ENCODE assay signal across 8 cellular contexts in the genomic region with DNA sequence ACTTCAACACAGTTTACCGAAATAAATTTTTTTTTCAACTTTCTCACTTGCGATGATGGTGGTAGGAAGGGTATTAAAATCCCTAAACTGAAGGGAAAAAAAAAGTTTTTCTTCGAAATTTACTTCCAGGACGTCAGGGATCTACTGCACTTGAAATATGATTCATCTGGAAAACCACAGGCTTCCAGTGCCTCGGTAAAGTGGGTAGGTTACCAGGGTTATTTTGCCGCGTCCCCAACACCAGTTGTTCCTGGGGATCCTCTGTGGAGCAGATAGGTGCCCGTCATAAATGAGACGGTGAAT. TPM values are rescaled to one million over a fixed set of nuclear protein-coding genes. Genes with fewer than 3 reads are reported as not detected.
DNase-seq lines count a peak whose midpoint lies in the region; ATAC-seq and TF ChIP-seq lines count a peak whose summit lies in the region.

No MANE protein-coding gene starts in this region.

- CTCF ChIA-PET in A673 (lab: Charles Lee), result no interaction called here

- intact Hi-C loops in A673 (cut with micrococcal nuclease; ENCODE audit: unreplicated experiment) (no loop called here), lower leg skin (cut with DNase I; ENCODE audit: low total_unique reads) (no loop called here)

- POLR2A ChIA-PET in A673 (lab: Charles Lee; ENCODE audit: low non-redundant PET), result no interaction called here

- no peaks in the 10 kb centered on the region for H3K4me1 ChIP-seq in A673 (ENCODE audit: insufficient read depth, low read length, poor library complexity, severe bottlenecking)
- peaks cover 12 to 22% (median 14%) of the 10 kb centered on the region in 4 donors for H3K4me1 ChIP-seq in upper lobe of left lung

- DNase-seq in A673 (ENCODE audit: low spot score), result no peak
- DNase-seq in HS-5 (ENCODE audit: low read depth), result peak; percentile 35
- no peak for DNase-seq in astrocyte of the cerebellum (ENCODE audit: low read depth)
- no peak for DNase-seq in lower leg skin (ENCODE audit: low spot score in 2 of 2)
- DNase-seq in upper lobe of left lung, result no peak
- DNase-seq in NCI-H2029 (lab: John Stamatoyannopoulos, UW), result no peak

- peak overlapping the region; percentile 73 for H3K4me3 ChIP-seq in A673 (ENCODE audit: low read depth, low read length, poor library complexity, severe bottlenecking)
- H3K4me3 ChIP-seq in astrocyte of the cerebellum (ENCODE audit: low read depth, low read length), result peak overlapping the region; percentile 82
- H3K4me3 ChIP-seq in lower leg skin (ENCODE audit: low read depth, poor library complexity, severe bottlenecking), result peak overlapping the region; percentile 79
- peak overlapping the region; percentile 63 to 90 (median 72) for H3K4me3 ChIP-seq in upper lobe of left lung

- in situ Hi-C loops in astrocyte of the cerebellum (cut with HindIII; ENCODE audit: low sequenced_read_pairs), result no loop called here

- ATAC-seq in upper lobe of left lung (ENCODE audit: low FRiP score in 2 of 2) (peak in 1 of 2 donors; percentile 5), HG03095 (IDR thresholded peaks at IDR 0.05; ENCODE audit: unreplicated experiment) (no peak), GM18907 (IDR thresholded peaks at IDR 0.05; ENCODE audit: unreplicated experiment) (no peak)

- WGBS in lower leg skin, 2 donors, result 1% methylated on average over 9 of the region's 9 CpGs
- 1 to 3% methylated on average over 9 of the region's 9 CpGs for WGBS in upper lobe of left lung, 2 donors

- H3K27me3 ChIP-seq in A673 (replicated peaks; ENCODE audit: insufficient read depth, low read depth, low read length, poor library complexity), result no peaks in the 10 kb centered on the region
- no peaks in the 10 kb centered on the region for H3K27me3 ChIP-seq in upper lobe of left lung

- H3K27ac ChIP-seq in A673 (ENCODE audit: low read depth, low read length, poor library complexity, severe bottlenecking) (peak overlapping the region; percentile 84), upper lobe of left lung (peak overlapping the region; percentile 89 to 97 (median 95))

- no TSS peak for BruUV-seq in A673 (replicated peaks; lab: Mats Ljungman, UMichigan)

- TF ChIP-seq EP300 in upper lobe of left lung (IDR thresholded peaks at IDR 0.05), result no peak

- H3K9me3 ChIP-seq in A673 (ENCODE audit: low read depth, low read length, poor library complexity, severe bottlenecking) (no peaks in the 10 kb centered on the region), upper lobe of left lung (no peaks in the 10 kb centered on the region)

- TF ChIP-seq CTCF in A673 (conservative IDR thresholded peaks at IDR 0.05; ENCODE audit: low read depth, low read length) (no peak), astrocyte of the cerebellum (IDR thresholded peaks at IDR 0.05; ENCODE audit: low read depth, low read length, missing control alignments) (no peak), lower leg skin (IDR thresholded peaks at IDR 0.05) (no peak), upper lobe of left lung (IDR thresholded peaks at IDR 0.05) (no peak)

- TF ChIP-seq POLR2A in lower leg skin (IDR thresholded peaks at IDR 0.05), result no peak
- TF ChIP-seq POLR2A in upper lobe of left lung (IDR thresholded peaks at IDR 0.05), result no peak

- peaks cover 10% of the 10 kb centered on the region for H3K36me3 ChIP-seq in A673 (ENCODE audit: insufficient read depth, low read length, poor library complexity, severe bottlenecking)
- H3K36me3 ChIP-seq in upper lobe of left lung, result peaks cover 11 to 27% (median 13%) of the 10 kb centered on the region in 4 donors

RNA-seq across cellular contexts. Expression of a gene that starts 0.8 kb away (rescaled TPM):
- total RNA-seq in A673 (2021) (11.1 and 12.2 TPM in 2 replicates), lower leg skin (1 to 10 TPM; 4.0 to 7.9 (median 5.9) TPM), upper lobe of left lung (10 to 100 TPM in 2 of 6 donors, 1 to 10 TPM in 4; 2.0 to 11.7 (median 7.9) TPM)

RNA-seq across cellular contexts. Expression of a gene that starts 38.9 kb away (rescaled TPM):
- total RNA-seq in A673 (2021), result 17.8 and 22.9 TPM in 2 replicates
- 10 to 100 TPM; 11.7 to 15.7 (median 15.0) TPM for total RNA-seq in lower leg skin
- total RNA-seq in upper lobe of left lung, result 10 to 100 TPM; 12.0 to 25.1 (median 19.9) TPM
